Comparison of ENCODE assay signal across 1 cellular context in the genomic region with DNA sequence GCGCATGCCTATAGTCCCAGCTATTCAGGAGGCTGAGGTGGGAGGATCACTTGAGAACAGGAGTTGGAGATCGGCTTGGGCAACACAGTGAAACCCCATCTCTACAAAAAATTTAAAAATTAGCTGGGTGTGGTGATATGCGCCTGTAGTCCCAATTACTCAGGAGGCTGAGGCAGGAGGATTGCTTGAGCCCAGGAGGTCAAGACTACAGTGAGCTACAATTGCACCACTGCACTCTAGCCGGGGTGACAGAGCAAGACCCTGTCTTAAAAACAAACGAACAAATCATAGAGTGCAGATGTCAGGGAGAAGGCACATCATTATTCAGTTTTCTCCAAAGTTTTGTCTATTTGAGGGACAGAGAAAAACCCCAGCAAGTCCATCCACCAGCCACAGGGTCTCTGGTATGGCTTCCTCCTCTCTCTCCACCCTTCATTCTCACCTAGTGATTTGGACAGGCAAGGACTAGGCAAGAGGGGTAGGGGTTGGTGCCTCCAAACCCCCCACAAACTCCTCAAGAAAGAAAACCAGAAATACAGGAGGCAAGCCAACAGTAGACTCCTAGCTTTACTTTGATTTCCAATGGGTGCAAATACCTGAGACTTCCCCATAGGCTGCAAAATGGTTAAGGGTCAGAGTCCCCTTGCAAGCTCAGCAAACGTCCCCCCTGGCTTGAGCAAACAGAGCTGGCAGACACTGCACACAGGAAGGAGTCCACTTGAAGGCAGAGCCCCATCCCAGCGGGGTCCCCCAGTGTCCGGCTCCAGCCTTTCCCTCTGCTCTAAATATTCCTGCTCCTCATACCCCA.
A peak's percentile ranks its signal among the peaks of the same experiment; 100 is the strongest.
TF ChIP-seq lines count a peak whose summit lies in the region.

No MANE protein-coding gene starts in this region.

TF ChIP-seq in HepG2, 621 proteins besides CTCF, POLR2A, EP300 and RAD21 (continued from another document and continues in another):
- TF ChIP-seq ZNF205 (CRISPR knock-in tag; IDR thresholded peaks at IDR 0.05) (no peak), SRSF1 (optimal IDR thresholded peaks at IDR 0.05; ENCODE audit: low read depth, low read length) (no peak), ZNF572 (CRISPR knock-in tag; IDR thresholded peaks at IDR 0.05) (no peak), CREB1 (IDR thresholded peaks at IDR 0.05) (no peak), CREB1 (CRISPR knock-in tag; IDR thresholded peaks at IDR 0.05) (no peak), MEIS2 (CRISPR knock-in tag; IDR thresholded peaks at IDR 0.05) (no peak), MBNL3 (CRISPR knock-in tag; conservative IDR thresholded peaks at IDR 0.05) (no peak), HHEX (CRISPR knock-in tag; IDR thresholded peaks at IDR 0.05) (no peak), HOMEZ (CRISPR knock-in tag; IDR thresholded peaks at IDR 0.05; ENCODE audit: low read depth) (no peak), YEATS2 (CRISPR knock-in tag; IDR thresholded peaks at IDR 0.05; ENCODE audit: borderline replicate concordance) (no peak), DPF2 (CRISPR knock-in tag; IDR thresholded peaks at IDR 0.05; ENCODE audit: borderline replicate concordance, low read depth) (no peak), ZBTB38 (CRISPR knock-in tag; IDR thresholded peaks at IDR 0.05) (no peak), DNMT3B (CRISPR knock-in tag; conservative IDR thresholded peaks at IDR 0.05) (no peak; the same call in 1 of the 2 replicates), THAP7 (CRISPR knock-in tag; IDR thresholded peaks at IDR 0.05) (no peak), CHCHD3 (CRISPR knock-in tag; IDR thresholded peaks at IDR 0.05) (no peak), NRL (CRISPR knock-in tag; IDR thresholded peaks at IDR 0.05; ENCODE audit: borderline replicate concordance) (no peak), ZNF337 (CRISPR knock-in tag; IDR thresholded peaks at IDR 0.05; ENCODE audit: borderline replicate concordance, low read depth) (no peak), RFXANK (CRISPR knock-in tag; IDR thresholded peaks at IDR 0.05) (no peak), TFDP2 (CRISPR knock-in tag; IDR thresholded peaks at IDR 0.05) (no peak), FOXA3 (CRISPR knock-in tag; IDR thresholded peaks at IDR 0.05) (peak; percentile 78), ZNF883 (CRISPR knock-in tag; IDR thresholded peaks at IDR 0.05; ENCODE audit: not compliant biosample characterization) (no peak), ZNF605 (CRISPR knock-in tag; IDR thresholded peaks at IDR 0.05) (peak; percentile 10; the same call in 1 of the 2 replicates), ZNF263 (CRISPR knock-in tag; IDR thresholded peaks at IDR 0.05) (no peak), PBX3 (CRISPR knock-in tag; IDR thresholded peaks at IDR 0.05; ENCODE audit: borderline replicate concordance) (no peak), ZNF674 (CRISPR knock-in tag; IDR thresholded peaks at IDR 0.05; ENCODE audit: low read depth) (no peak), CEBPB (IDR thresholded peaks at IDR 0.05; ENCODE audit: borderline replicate concordance, low read depth, low read length) (no peak), ZNF496 (CRISPR knock-in tag; IDR thresholded peaks at IDR 0.05; ENCODE audit: insufficient replicate concordance) (no peak), NFATC3 (CRISPR knock-in tag; IDR thresholded peaks at IDR 0.05) (no peak), ZBTB3 (CRISPR knock-in tag; IDR thresholded peaks at IDR 0.05; ENCODE audit: borderline replicate concordance, low read depth) (no peak), ZNF781 (CRISPR knock-in tag; IDR thresholded peaks at IDR 0.05; ENCODE audit: borderline replicate concordance, not compliant biosample characterization) (no peak), ZNF281 (CRISPR knock-in tag; IDR thresholded peaks at IDR 0.05; ENCODE audit: borderline replicate concordance) (peak; percentile 56; the same call in 1 of the 2 replicates), ZNF326 (CRISPR knock-in tag; IDR thresholded peaks at IDR 0.05; ENCODE audit: borderline replicate concordance) (no peak)
- TF ChIP-seq, protein P1, sequence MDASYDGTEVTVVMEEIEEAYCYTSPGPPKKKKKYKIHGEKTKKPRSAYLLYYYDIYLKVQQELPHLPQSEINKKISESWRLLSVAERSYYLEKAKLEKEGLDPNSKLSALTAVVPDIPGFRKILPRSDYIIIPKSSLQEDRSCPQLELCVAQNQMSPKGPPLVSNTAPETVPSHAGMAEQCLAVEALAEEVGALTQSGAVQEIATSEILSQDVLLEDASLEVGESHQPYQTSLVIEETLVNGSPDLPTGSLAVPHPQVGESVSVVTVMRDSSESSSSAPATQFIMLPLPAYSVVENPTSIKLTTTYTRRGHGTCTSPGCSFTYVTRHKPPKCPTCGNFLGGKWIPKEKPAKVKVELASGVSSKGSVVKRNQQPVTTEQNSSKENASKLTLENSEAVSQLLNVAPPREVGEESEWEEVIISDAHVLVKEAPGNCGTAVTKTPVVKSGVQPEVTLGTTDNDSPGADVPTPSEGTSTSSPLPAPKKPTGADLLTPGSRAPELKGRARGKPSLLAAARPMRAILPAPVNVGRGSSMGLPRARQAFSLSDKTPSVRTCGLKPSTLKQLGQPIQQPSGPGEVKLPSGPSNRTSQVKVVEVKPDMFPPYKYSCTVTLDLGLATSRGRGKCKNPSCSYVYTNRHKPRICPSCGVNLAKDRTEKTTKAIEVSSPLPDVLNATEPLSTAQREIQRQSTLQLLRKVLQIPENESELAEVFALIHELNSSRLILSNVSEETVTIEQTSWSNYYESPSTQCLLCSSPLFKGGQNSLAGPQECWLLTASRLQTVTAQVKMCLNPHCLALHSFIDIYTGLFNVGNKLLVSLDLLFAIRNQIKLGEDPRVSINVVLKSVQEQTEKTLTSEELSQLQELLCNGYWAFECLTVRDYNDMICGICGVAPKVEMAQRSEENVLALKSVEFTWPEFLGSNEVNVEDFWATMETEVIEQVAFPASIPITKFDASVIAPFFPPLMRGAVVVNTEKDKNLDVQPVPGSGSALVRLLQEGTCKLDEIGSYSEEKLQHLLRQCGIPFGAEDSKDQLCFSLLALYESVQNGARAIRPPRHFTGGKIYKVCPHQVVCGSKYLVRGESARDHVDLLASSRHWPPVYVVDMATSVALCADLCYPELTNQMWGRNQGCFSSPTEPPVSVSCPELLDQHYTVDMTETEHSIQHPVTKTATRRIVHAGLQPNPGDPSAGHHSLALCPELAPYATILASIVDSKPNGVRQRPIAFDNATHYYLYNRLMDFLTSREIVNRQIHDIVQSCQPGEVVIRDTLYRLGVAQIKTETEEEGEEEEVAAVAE (CRISPR knock-in tag; IDR thresholded peaks at IDR 0.05; ENCODE audit: borderline replicate concordance) = no peak
- TF ChIP-seq, protein P2, sequence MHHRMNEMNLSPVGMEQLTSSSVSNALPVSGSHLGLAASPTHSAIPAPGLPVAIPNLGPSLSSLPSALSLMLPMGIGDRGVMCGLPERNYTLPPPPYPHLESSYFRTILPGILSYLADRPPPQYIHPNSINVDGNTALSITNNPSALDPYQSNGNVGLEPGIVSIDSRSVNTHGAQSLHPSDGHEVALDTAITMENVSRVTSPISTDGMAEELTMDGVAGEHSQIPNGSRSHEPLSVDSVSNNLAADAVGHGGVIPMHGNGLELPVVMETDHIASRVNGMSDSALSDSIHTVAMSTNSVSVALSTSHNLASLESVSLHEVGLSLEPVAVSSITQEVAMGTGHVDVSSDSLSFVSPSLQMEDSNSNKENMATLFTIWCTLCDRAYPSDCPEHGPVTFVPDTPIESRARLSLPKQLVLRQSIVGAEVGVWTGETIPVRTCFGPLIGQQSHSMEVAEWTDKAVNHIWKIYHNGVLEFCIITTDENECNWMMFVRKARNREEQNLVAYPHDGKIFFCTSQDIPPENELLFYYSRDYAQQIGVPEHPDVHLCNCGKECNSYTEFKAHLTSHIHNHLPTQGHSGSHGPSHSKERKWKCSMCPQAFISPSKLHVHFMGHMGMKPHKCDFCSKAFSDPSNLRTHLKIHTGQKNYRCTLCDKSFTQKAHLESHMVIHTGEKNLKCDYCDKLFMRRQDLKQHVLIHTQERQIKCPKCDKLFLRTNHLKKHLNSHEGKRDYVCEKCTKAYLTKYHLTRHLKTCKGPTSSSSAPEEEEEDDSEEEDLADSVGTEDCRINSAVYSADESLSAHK (CRISPR knock-in tag; IDR thresholded peaks at IDR 0.05; ENCODE audit: borderline replicate concordance) = no peak
- TF ChIP-seq, protein P3, sequence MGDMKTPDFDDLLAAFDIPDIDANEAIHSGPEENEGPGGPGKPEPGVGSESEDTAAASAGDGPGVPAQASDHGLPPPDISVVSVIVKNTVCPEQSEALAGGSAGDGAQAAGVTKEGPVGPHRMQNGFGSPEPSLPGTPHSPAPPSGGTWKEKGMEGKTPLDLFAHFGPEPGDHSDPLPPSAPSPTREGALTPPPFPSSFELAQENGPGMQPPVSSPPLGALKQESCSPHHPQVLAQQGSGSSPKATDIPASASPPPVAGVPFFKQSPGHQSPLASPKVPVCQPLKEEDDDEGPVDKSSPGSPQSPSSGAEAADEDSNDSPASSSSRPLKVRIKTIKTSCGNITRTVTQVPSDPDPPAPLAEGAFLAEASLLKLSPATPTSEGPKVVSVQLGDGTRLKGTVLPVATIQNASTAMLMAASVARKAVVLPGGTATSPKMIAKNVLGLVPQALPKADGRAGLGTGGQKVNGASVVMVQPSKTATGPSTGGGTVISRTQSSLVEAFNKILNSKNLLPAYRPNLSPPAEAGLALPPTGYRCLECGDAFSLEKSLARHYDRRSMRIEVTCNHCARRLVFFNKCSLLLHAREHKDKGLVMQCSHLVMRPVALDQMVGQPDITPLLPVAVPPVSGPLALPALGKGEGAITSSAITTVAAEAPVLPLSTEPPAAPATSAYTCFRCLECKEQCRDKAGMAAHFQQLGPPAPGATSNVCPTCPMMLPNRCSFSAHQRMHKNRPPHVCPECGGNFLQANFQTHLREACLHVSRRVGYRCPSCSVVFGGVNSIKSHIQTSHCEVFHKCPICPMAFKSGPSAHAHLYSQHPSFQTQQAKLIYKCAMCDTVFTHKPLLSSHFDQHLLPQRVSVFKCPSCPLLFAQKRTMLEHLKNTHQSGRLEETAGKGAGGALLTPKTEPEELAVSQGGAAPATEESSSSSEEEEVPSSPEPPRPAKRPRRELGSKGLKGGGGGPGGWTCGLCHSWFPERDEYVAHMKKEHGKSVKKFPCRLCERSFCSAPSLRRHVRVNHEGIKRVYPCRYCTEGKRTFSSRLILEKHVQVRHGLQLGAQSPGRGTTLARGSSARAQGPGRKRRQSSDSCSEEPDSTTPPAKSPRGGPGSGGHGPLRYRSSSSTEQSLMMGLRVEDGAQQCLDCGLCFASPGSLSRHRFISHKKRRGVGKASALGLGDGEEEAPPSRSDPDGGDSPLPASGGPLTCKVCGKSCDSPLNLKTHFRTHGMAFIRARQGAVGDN (CRISPR knock-in tag; IDR thresholded peaks at IDR 0.05) = no peak
